ENCODE assay signal across 8 cellular contexts in genomic region chr10:22606164-22606614, GRCh38.
DNase-seq lines count a peak whose midpoint lies in the region; ATAC-seq and TF ChIP-seq lines count a peak whose summit lies in the region.

No MANE protein-coding gene starts in this region.

- no peak for TF ChIP-seq CTCF in endothelial cell (IDR thresholded peaks at IDR 0.05; ENCODE audit: unreplicated experiment)

- ATAC-seq in GM18868 (IDR thresholded peaks at IDR 0.05; ENCODE audit: unreplicated experiment) (peak; percentile 93), HG02970 (IDR thresholded peaks at IDR 0.05; ENCODE audit: low FRiP score, unreplicated experiment) (peak; percentile 86)
- peak; percentile 90 for ATAC-seq in stimulated activated naive CD8-positive, alpha-beta T cell treated with anti-CD3 and anti-CD28 coated beads, Interleukin-15, amount 100 ng/mL, for 72 hours

- H3K4me3 Mint-ChIP-seq in endothelial cell (ENCODE audit: unreplicated experiment), result no peak overlapping the region
- H3K4me3 Mint-ChIP-seq in stimulated activated naive CD8-positive, alpha-beta T cell treated with anti-CD3 and anti-CD28 coated beads, Interleukin-15, amount 100 ng/mL, for 72 hours, result peak overlapping the region; percentile 44 to 66

- H3K9me3 Mint-ChIP-seq in endothelial cell (ENCODE audit: unreplicated experiment), result no peaks in the 10 kb centered on the region
- no peaks in the 10 kb centered on the region for H3K9me3 Mint-ChIP-seq in stimulated activated naive CD8-positive, alpha-beta T cell treated with anti-CD3 and anti-CD28 coated beads, Interleukin-15, amount 100 ng/mL, for 72 hours

- peaks cover 36% of the 10 kb centered on the region for H3K4me1 Mint-ChIP-seq in endothelial cell (ENCODE audit: unreplicated experiment)
- peaks cover 85% of the 10 kb centered on the region for H3K4me1 Mint-ChIP-seq in stimulated activated naive CD8-positive, alpha-beta T cell treated with anti-CD3 and anti-CD28 coated beads, Interleukin-15, amount 100 ng/mL, for 72 hours

- peak; percentile 80 to 85 for DNase-seq in AML-193 (lab: John Stamatoyannopoulos, UW)
- DNase-seq in endothelial cell (ENCODE audit: low spot score), result no peak
- peak; percentile 25 to 38 for DNase-seq in stimulated activated naive CD8-positive, alpha-beta T cell treated with anti-CD3 and anti-CD28 coated beads, Interleukin-15, amount 100 ng/mL, for 72 hours
- DNase-seq in NCI-H2171 (lab: John Stamatoyannopoulos, UW), result no peak
- DNase-seq in NCI-H345 (lab: John Stamatoyannopoulos, UW), result no peak

- H3K27ac Mint-ChIP-seq in endothelial cell (ENCODE audit: unreplicated experiment), result peak overlapping the region; percentile 36
- peak overlapping the region; percentile 62 to 94 for H3K27ac Mint-ChIP-seq in stimulated activated naive CD8-positive, alpha-beta T cell treated with anti-CD3 and anti-CD28 coated beads, Interleukin-15, amount 100 ng/mL, for 72 hours

- H3K36me3 Mint-ChIP-seq in endothelial cell (ENCODE audit: low read depth, unreplicated experiment), result peaks cover 46% of the 10 kb centered on the region

- H3K27me3 Mint-ChIP-seq in endothelial cell (ENCODE audit: unreplicated experiment), result no peaks in the 10 kb centered on the region
- H3K27me3 Mint-ChIP-seq in stimulated activated naive CD8-positive, alpha-beta T cell treated with anti-CD3 and anti-CD28 coated beads, Interleukin-15, amount 100 ng/mL, for 72 hours, result no peaks in the 10 kb centered on the region

TF ChIP-seq in PFSK-1, 5 proteins besides CTCF, POLR2A, EP300 and RAD21:
- TF ChIP-seq FOXP2 (optimal IDR thresholded peaks at IDR 0.05; ENCODE audit: borderline replicate concordance, extremely low read depth, extremely low read length, insufficient read depth), result peak; percentile 95
- no peak for TF ChIP-seq TAF1 (IDR thresholded peaks at IDR 0.05; ENCODE audit: borderline replicate concordance, insufficient read depth, low read length)
- TF ChIP-seq SIN3A (IDR thresholded peaks at IDR 0.05; ENCODE audit: borderline replicate concordance, insufficient read depth, low read length), result peak; percentile 62; the same call in 1 of the 2 replicates

Comparison
In these comparisons a context has a peak if more than half of its experiments do, and no peak if none do; other contexts are left out.
1. DNase-seq: peak in AML-193 (2 of 2) and stimulated activated naive CD8-positive, alpha-beta T cell treated with anti-CD3 and anti-CD28 coated beads, Interleukin-15, amount 100 ng/mL, for 72 hours (2 of 2); none in endothelial cell (single experiment), NCI-H2171 (single experiment) and NCI-H345 (single experiment).
2. Peak in every context shown above with its lines, with median percentiles within 50 percentile points of each other: ATAC-seq.